7 cellular contexts compared by ENCODE assay signal in the genomic region with DNA sequence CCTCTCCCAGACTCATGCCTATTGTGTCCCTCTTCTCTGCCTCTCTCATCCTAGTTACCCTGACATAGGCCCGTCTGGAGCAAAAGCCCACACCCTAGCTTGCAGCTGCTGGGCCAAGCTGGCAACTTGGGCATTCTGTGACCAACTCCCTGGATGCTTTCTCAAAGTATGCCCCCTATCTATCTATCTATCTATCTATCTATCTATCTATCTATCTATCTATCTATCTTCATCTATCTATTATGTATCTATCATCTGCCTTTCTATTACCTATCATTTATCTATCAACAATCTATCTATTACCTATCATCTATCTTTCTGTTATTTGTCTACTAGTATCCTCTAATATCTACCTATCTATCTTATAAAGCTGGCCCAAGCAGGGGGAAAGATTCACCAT.
"Had no signal": no experiment of that assay in that cellular context is flagged by ENCODE, and none has a peak within 500 bp of the region (broad histone marks: within the 10 kb centered on the region; RNA-seq: fewer than 3 reads in every experiment).

No MANE protein-coding gene starts in this region.

- DNase-seq: H7, IMR-90, KBM-7 had no signal

- H3K9me3 Mint-ChIP-seq: GM23338 had no signal

- H3K4me3 ChIP-seq: GM23338, HAP-1 had no signal

- H3K4me1 ChIP-seq: HAP-1 had no signal

- H3K27ac ChIP-seq: KMS-11 had no signal

- ATAC-seq: GM23338, HCT116 had no signal

- H3K27ac Mint-ChIP-seq: GM23338 had no signal

- H2AFZ ChIP-seq: GM23338 had no signal

- H3K36me3 ChIP-seq: HAP-1 had no signal

- H3K4me2 ChIP-seq: GM23338, KMS-11 had no signal

- H3K9me3 ChIP-seq: HAP-1 had no signal

- H3K4me3 Mint-ChIP-seq: GM23338 had no signal
